In the genomic region with DNA sequence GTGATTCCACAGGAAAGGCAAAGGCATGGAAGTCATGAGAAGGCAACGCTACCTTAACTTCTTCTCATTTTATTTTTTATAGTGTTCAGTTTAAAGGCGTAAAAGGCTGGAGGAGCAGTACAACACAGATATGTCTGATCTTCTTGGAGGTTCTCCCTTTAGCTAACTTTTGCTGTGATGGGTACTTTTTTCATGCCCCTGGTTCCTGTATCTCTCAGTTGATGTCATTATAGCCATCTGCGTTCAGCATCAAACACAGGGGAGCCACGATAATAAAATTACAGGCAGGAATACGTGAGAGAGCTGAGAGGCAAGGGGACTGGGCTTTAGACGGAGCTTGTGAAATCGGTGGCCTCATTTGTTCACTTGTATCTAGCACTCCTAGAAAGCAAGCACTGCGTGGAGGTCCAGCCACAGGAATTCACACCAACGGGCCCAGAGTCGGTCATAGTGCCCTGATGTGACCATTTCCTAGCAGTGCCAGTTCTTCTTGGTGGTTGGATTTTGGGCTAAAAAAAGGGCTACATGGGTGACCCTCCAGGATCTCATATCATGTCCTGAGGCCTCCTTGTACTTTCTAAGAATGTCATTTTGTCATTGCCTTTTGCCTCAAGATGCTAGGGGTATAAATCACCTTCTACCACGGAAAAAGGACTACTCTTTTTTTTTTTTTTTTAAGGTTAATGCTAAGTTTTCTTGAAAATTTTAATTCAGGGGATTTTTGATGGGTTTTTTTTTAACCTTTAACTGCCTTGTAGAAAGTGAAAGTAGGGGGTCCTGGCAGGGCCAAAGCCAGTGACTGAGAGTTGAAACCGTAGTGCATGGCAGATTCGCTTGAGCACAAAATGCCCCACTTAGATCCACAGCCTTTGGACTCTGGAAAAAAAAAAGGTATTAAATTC, we compare ENCODE assay signal across 9 cellular contexts.
DNase-seq lines count a peak whose midpoint lies in the region; ATAC-seq and TF ChIP-seq lines count a peak whose summit lies in the region.
"Had no signal": no experiment of that assay in that cellular context is flagged by ENCODE, and none has a peak within 500 bp of the region (broad histone marks: within the 10 kb centered on the region; RNA-seq: fewer than 3 reads in every experiment).

No MANE protein-coding gene starts in this region.

- H3K27ac Mint-ChIP-seq in neural progenitor cell, result peak overlapping the region; percentile 21
- H3K27ac Mint-ChIP-seq in glutamatergic neuron (ENCODE audit: unreplicated experiment), result no peak overlapping the region

- H3K27ac ChIP-seq in OCI-LY3 (ENCODE audit: low read length) (peak overlapping the region; percentile 56), neural progenitor cell (no peak overlapping the region), RWPE1 (no peak overlapping the region)

- H3K4me1 ChIP-seq in OCI-LY3 (ENCODE audit: low read length) (peaks cover 42% of the 10 kb centered on the region), neural progenitor cell (peaks cover 43% of the 10 kb centered on the region)

- H3K9me3 Mint-ChIP-seq in neural progenitor cell, result no peaks in the 10 kb centered on the region
- H3K9me3 Mint-ChIP-seq in glutamatergic neuron (ENCODE audit: unreplicated experiment), result peaks cover 16% of the 10 kb centered on the region

- peak overlapping the region; percentile 45 for H3K4me3 ChIP-seq in OCI-LY3 (ENCODE audit: low read length)
- H3K4me3 ChIP-seq in neural progenitor cell, result no peak overlapping the region

- POLR2A ChIA-PET in RWPE1 (lab: Yijun Ruan, JAX; ENCODE audit: low non-redundant PET), result no interaction called here

- H3K27me3 ChIP-seq in OCI-LY3 (ENCODE audit: low read depth, low read length) (no peaks in the 10 kb centered on the region; the same call in 1 of the 2 replicates), neural progenitor cell (no peaks in the 10 kb centered on the region)

- no peaks in the 10 kb centered on the region for H3K79me2 ChIP-seq in OCI-LY3 (ENCODE audit: low read length)
- H3K79me2 ChIP-seq in neural progenitor cell (ENCODE audit: low read depth), result peaks cover 36% of the 10 kb centered on the region

- peaks cover 27% of the 10 kb centered on the region for H3F3A ChIP-seq in neural progenitor cell (ENCODE audit: low read depth)

- H3K36me3 ChIP-seq in OCI-LY3 (replicated peaks; ENCODE audit: low read depth, low read length) (no peaks in the 10 kb centered on the region), neural progenitor cell (no peaks in the 10 kb centered on the region)

- DNase-seq in neural progenitor cell (ENCODE audit: low spot score) (no peak), NCI-H774 (lab: John Stamatoyannopoulos, UW) (no peak), glutamatergic neuron (no peak), RWPE1 (ENCODE audit: low spot score) (no peak)
- no peak for DNase-seq in effector CD8-positive, alpha-beta T cell (lab: John Stamatoyannopoulos, UW)

- peaks cover 26% of the 10 kb centered on the region for H3K4me1 Mint-ChIP-seq in neural progenitor cell
- peaks cover 60% of the 10 kb centered on the region for H3K4me1 Mint-ChIP-seq in glutamatergic neuron (ENCODE audit: low read depth, unreplicated experiment)

- H3K9me3 ChIP-seq in OCI-LY3 (ENCODE audit: insufficient read depth, low read length) (no peaks in the 10 kb centered on the region), neural progenitor cell (ENCODE audit: low read depth) (no peaks in the 10 kb centered on the region)

- no peak for TF ChIP-seq CTCF in OCI-LY3 (IDR thresholded peaks at IDR 0.05; ENCODE audit: low read depth, low read length)
- TF ChIP-seq CTCF in neural progenitor cell (IDR thresholded peaks at IDR 0.05), result no peak
- TF ChIP-seq CTCF in glutamatergic neuron (IDR thresholded peaks at IDR 0.05; ENCODE audit: partially characterized antibody, unreplicated experiment), result no peak
- no peak for TF ChIP-seq CTCF in RWPE1 (conservative IDR thresholded peaks at IDR 0.05; ENCODE audit: low read depth)

- ATAC-seq in GM18870 (IDR thresholded peaks at IDR 0.05; ENCODE audit: unreplicated experiment), result peak; percentile 63
- ATAC-seq in GM21825 (IDR thresholded peaks at IDR 0.05; ENCODE audit: unreplicated experiment), result peak; percentile 55
- ATAC-seq: HCT116 had no signal

- H3K4me3 Mint-ChIP-seq in neural progenitor cell (no peak overlapping the region), glutamatergic neuron (ENCODE audit: unreplicated experiment) (no peak overlapping the region)

- no peaks in the 10 kb centered on the region for H4K20me1 ChIP-seq in OCI-LY3 (ENCODE audit: insufficient read depth, low read length)
- peaks cover 40% of the 10 kb centered on the region for H4K20me1 ChIP-seq in neural progenitor cell (ENCODE audit: low read depth)

- H3K27me3 Mint-ChIP-seq in neural progenitor cell (ENCODE audit: insufficient read depth, low read depth) (peaks cover 2% of the 10 kb centered on the region), glutamatergic neuron (ENCODE audit: unreplicated experiment) (peaks cover 8% of the 10 kb centered on the region)

- H3K36me3 Mint-ChIP-seq in neural progenitor cell (peaks cover 6% of the 10 kb centered on the region), glutamatergic neuron (ENCODE audit: unreplicated experiment) (peaks cover 7% of the 10 kb centered on the region)

- H3K4me2 ChIP-seq in OCI-LY3 (ENCODE audit: low read length) (peak overlapping the region; percentile 82), neural progenitor cell (no peak overlapping the region)

- H3K9ac ChIP-seq in OCI-LY3 (ENCODE audit: low read length) (peak overlapping the region; percentile 34; the same call in 1 of the 2 replicates), neural progenitor cell (no peak overlapping the region)

- CTCF ChIA-PET in RWPE1 (lab: Yijun Ruan, JAX), result no interaction called here

- no peak overlapping the region; the same call in 1 of the 2 replicates for H2AFZ ChIP-seq in OCI-LY3 (ENCODE audit: low read depth, low read length)
- no peak overlapping the region for H2AFZ ChIP-seq in neural progenitor cell (replicated peaks)
